In genomic region chrX:23782863-23783568, GRCh38 we compare ENCODE assay signal across 8 cellular contexts. TPM values are rescaled to one million over a fixed set of nuclear protein-coding genes. Genes with fewer than 3 reads are reported as not detected.
DNase-seq lines count a peak whose midpoint lies in the region; ATAC-seq and TF ChIP-seq lines count a peak whose summit lies in the region.

TSS of gene SAT1 (plus strand) at chrX:23783173. CDS start at chrX:23783352, 179 bp downstream.

- H3K27me3 ChIP-seq in adrenal gland (no peaks in the 10 kb centered on the region), heart left ventricle (no peaks in the 10 kb centered on the region), upper lobe of right lung (no peaks in the 10 kb centered on the region)

- H3K36me3 ChIP-seq in adrenal gland (replicated peaks in 1 of 2), result no peaks in the 10 kb centered on the region
- H3K36me3 ChIP-seq in heart left ventricle, result peaks cover 0 to 18% (median 13%) of the 10 kb centered on the region in 9 donors
- no peaks in the 10 kb centered on the region for H3K36me3 ChIP-seq in upper lobe of right lung

- H3K4me1 ChIP-seq in adrenal gland (replicated peaks in 1 of 2) (no peaks in the 10 kb centered on the region), heart left ventricle (peaks cover 0 to 13% (median 0%) of the 10 kb centered on the region in 12 donors), upper lobe of right lung (peaks cover 6% of the 10 kb centered on the region)

- WGBS in adrenal gland, 4 donors, result 0 to 45% (median 14%) methylated on average over 9 to 53 of the region's 55 CpGs
- 0 to 33% (median 14%) methylated on average over 41 to 55 of the region's 55 CpGs for WGBS in heart left ventricle, 4 donors

- peak; percentile 51 for TF ChIP-seq CTCF in GM13976 (IDR thresholded peaks at IDR 0.05; ENCODE audit: borderline replicate concordance, control extremely low read depth, extremely low read depth, insufficient read depth, missing control alignments)
- TF ChIP-seq CTCF in adrenal gland (IDR thresholded peaks at IDR 0.05), result peak; percentile 47 to 80 (median 72)
- peak; percentile 65 to 83 (median 76) for TF ChIP-seq CTCF in heart left ventricle (IDR thresholded peaks at IDR 0.05)
- TF ChIP-seq CTCF in upper lobe of right lung (IDR thresholded peaks at IDR 0.05), result peak; percentile 76

- H3K9me3 ChIP-seq in adrenal gland (replicated peaks in 1 of 3) (no peaks in the 10 kb centered on the region), heart left ventricle (peaks cover 0 to 7% (median 0%) of the 10 kb centered on the region in 12 donors), upper lobe of right lung (no peaks in the 10 kb centered on the region)

- ATAC-seq in HG02870 (IDR thresholded peaks at IDR 0.05; ENCODE audit: unreplicated experiment) (peak; percentile 72), heart left ventricle (peak; percentile 93 to 98 (median 96)), upper lobe of right lung (peak; percentile 96)

- peak; percentile 86 for DNase-seq in GM13976 (ENCODE audit: low spot score)
- peak; percentile 95 for DNase-seq in NCI-H146 (lab: John Stamatoyannopoulos, UW)
- DNase-seq in T-helper 1 cell, result peak; percentile 86 to 95 (median 89)
- peak; percentile 93 to 98 (median 96) for DNase-seq in adrenal gland
- peak; percentile 95 to 98 (median 96) for DNase-seq in heart left ventricle
- DNase-seq in posterior vena cava (ENCODE audit: low spot score), result peak; percentile 98
- DNase-seq in upper lobe of right lung, result peak; percentile 98

- H3K4me3 ChIP-seq in adrenal gland, result peak within 1 kb of the TSS in 3 of 4 donors; percentile 18 to 75 (median 57)
- peak within 1 kb of the TSS; percentile 41 to 97 (median 76) for H3K4me3 ChIP-seq in heart left ventricle
- peak within 1 kb of the TSS; percentile 67 for H3K4me3 ChIP-seq in upper lobe of right lung

- intact Hi-C loops in adrenal gland (cut with DNase I) (loop anchor here in 1 of 2 donors (10.0 kb wide), 1 partner anchor 122 kb away; the partner anchor contains the start of genes APOO and CXorf58), heart left ventricle (cut with DNase I) (loop anchor here in 9 of 10 donors (1.0 to 10.0 kb wide), 10 partner anchors 40 to 272 kb away; partner anchors contain the start of genes ACOT9 (in 2 of the 9), EIF2S3 (in 1 of the 9) and KLHL15 (in 1 of the 9)), posterior vena cava (cut with DNase I) (loop anchor here in 1 of 2 donors (10.0 kb wide), 1 partner anchor 122 kb away; the partner anchor contains the start of genes APOO and CXorf58), upper lobe of right lung (cut with DNase I) (no loop called here)

- in situ Hi-C loops in GM13976 (cut with MboI; ENCODE audit: low sequenced_read_pairs, unreplicated experiment), result no loop called here

- H3K27ac ChIP-seq in adrenal gland, result peak within 1 kb of the TSS; percentile 76 to 97 (median 89)
- H3K27ac ChIP-seq in heart left ventricle, result peak within 1 kb of the TSS; percentile 83 to 97 (median 92)
- peak within 1 kb of the TSS; percentile 93 for H3K27ac ChIP-seq in upper lobe of right lung

- TF ChIP-seq POLR2A in adrenal gland (IDR thresholded peaks at IDR 0.05) (peak; percentile 99), heart left ventricle (IDR thresholded peaks at IDR 0.05) (peak; percentile 87 to 98)

RNA-seq across cellular contexts. Expression of gene SAT1, which starts in this region (rescaled TPM):
- total RNA-seq in adrenal gland (100 to 1,000 TPM; 238 to 905 (median 378) TPM), heart left ventricle (100 to 1,000 TPM in 6 of 9 donors, 10 to 100 TPM in 3; 67.0 to 373 (median 154) TPM), posterior vena cava (100 to 1,000 TPM; 154 to 192 TPM), upper lobe of right lung (784 TPM)
- polyA plus RNA-seq in adrenal gland (100 to 1,000 TPM; 358 to 811 (median 522) TPM), heart left ventricle (100 to 1,000 TPM; 219 to 814 TPM)

Comparison
In these comparisons a context has a peak if more than half of its experiments do, and no peak if none do; other contexts are left out.
1. Peak in every context shown above with its lines: DNase-seq, ATAC-seq, H3K4me3 ChIP-seq and H3K27ac ChIP-seq.